In the genomic region with DNA sequence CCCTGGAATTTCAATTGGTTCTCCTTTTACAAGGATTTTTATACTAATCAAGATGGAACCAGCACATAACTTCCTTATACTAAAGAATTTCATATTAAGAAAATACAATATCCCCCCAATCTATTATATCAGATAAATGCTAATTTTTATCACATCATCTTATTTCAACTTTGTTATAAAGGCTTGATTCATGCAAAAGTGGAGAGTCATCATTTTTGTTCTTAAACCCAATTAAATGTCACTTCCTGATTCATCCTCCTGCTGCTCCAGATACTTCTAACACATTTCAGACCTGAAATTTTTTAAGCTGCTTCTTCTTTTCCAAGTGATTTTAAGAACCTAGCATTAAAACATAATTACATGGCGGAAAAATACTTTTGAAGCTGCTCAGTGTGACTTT, we compare ENCODE assay signal across 10 cellular contexts.
"Had no signal": no experiment of that assay in that cellular context is flagged by ENCODE, and none has a peak within 500 bp of the region (broad histone marks: within the 10 kb centered on the region; RNA-seq: fewer than 3 reads in every experiment).

No MANE protein-coding gene starts in this region.

- H3K4me3 ChIP-seq: coronary artery, gastroesophageal sphincter, heart left ventricle, pancreas, psoas muscle, testis, transverse colon had no signal

- FAIRE-seq: kidney, pancreas, urothelium cell line had no signal

- H3K4me1 ChIP-seq: heart left ventricle, psoas muscle, testis, transverse colon had no signal

- H3K36me3 ChIP-seq: brain microvascular endothelial cell, gastroesophageal sphincter, heart left ventricle, pancreas, transverse colon had no signal

- H3K27ac ChIP-seq: brain microvascular endothelial cell, coronary artery, gastroesophageal sphincter, heart left ventricle, pancreas, psoas muscle, testis, transverse colon had no signal

- H3K27me3 ChIP-seq: brain microvascular endothelial cell, gastroesophageal sphincter, heart left ventricle, pancreas, testis, transverse colon had no signal

- H3K9me3 ChIP-seq: gastroesophageal sphincter, heart left ventricle, pancreas, psoas muscle, testis, transverse colon had no signal
